ENCODE assay signal across 7 cellular contexts in genomic region chr20:4813076-4813838, GRCh38. TPM values are rescaled to one million over a fixed set of nuclear protein-coding genes. Genes with fewer than 3 reads are reported as not detected.
A peak's percentile ranks its signal among the peaks of the same experiment; 100 is the strongest.
DNase-seq lines count a peak whose midpoint lies in the region; ATAC-seq, FAIRE-seq and TF ChIP-seq lines count a peak whose summit lies in the region.

No MANE protein-coding gene starts in this region.

- no peaks in the 10 kb centered on the region for H3K9me2 ChIP-seq in Loucy (replicated peaks; ENCODE audit: low read depth, low read length)

- no peak for TF ChIP-seq CTCF in GM20000 (IDR thresholded peaks at IDR 0.05; ENCODE audit: extremely low read depth, missing control alignments)
- TF ChIP-seq CTCF in Loucy (conservative IDR thresholded peaks at IDR 0.05; ENCODE audit: low read length), result no peak
- no peak for TF ChIP-seq CTCF in bronchial epithelial cell (IDR thresholded peaks at IDR 0.05; ENCODE audit: insufficient read depth, low read length, severe bottlenecking)
- TF ChIP-seq CTCF in progenitor cell of endocrine pancreas (IDR thresholded peaks at IDR 0.05; ENCODE audit: unreplicated experiment), result no peak

- H3K27me3 ChIP-seq in Loucy (ENCODE audit: insufficient read depth, low read length, poor library complexity, severe bottlenecking), result no peaks in the 10 kb centered on the region
- peaks cover 7% of the 10 kb centered on the region for H3K27me3 ChIP-seq in bronchial epithelial cell (ENCODE audit: control insufficient read depth, insufficient read depth, low read length)

- peaks cover 69% of the 10 kb centered on the region for H3K4me1 ChIP-seq in Loucy (ENCODE audit: insufficient read depth, low read length, poor library complexity, severe bottlenecking)

- H3K36me3 ChIP-seq in Loucy (ENCODE audit: insufficient read depth, low read length) (no peaks in the 10 kb centered on the region), bronchial epithelial cell (ENCODE audit: control insufficient read depth, insufficient read depth, low read length) (no peaks in the 10 kb centered on the region)

- H3F3A ChIP-seq in Loucy (ENCODE audit: low read depth), result peaks cover 9% of the 10 kb centered on the region; the same call in 1 of the 2 replicates

- peak overlapping the region; percentile 89 for H3K4me2 ChIP-seq in Loucy (ENCODE audit: low read depth, low read length, poor library complexity, severe bottlenecking)

- H3K4me3 ChIP-seq in Loucy (ENCODE audit: low read length, poor library complexity, severe bottlenecking), result peak overlapping the region; percentile 76
- no peak overlapping the region for H3K4me3 ChIP-seq in bronchial epithelial cell (ENCODE audit: low read depth, low read length)

- no peak overlapping the region for H2AFZ ChIP-seq in Loucy (ENCODE audit: low read length)

- no peaks in the 10 kb centered on the region for H3K36me3 Mint-ChIP-seq in natural killer cell treated with Interleukin-12 subunit alpha and Interleukin-12 subunit beta and Interleukin-15 and Interleukin-18, amount 100 ng/mL, for 72 hours
- peaks cover 4% of the 10 kb centered on the region for H3K36me3 Mint-ChIP-seq in progenitor cell of endocrine pancreas (ENCODE audit: insufficient read depth)

- H3K9ac ChIP-seq in Loucy (ENCODE audit: low read depth, low read length, poor library complexity, severe bottlenecking), result peak overlapping the region; percentile 64

- no peaks in the 10 kb centered on the region for H3K27me3 Mint-ChIP-seq in natural killer cell treated with Interleukin-12 subunit alpha and Interleukin-12 subunit beta and Interleukin-15 and Interleukin-18, amount 100 ng/mL, for 72 hours
- no peaks in the 10 kb centered on the region for H3K27me3 Mint-ChIP-seq in progenitor cell of endocrine pancreas

- peaks cover 74% of the 10 kb centered on the region for H3K79me2 ChIP-seq in Loucy (ENCODE audit: insufficient read depth, low read length)

- no peaks in the 10 kb centered on the region for H4K20me1 ChIP-seq in Loucy (ENCODE audit: insufficient read depth, low read length, poor library complexity, severe bottlenecking)

- no peaks in the 10 kb centered on the region for H3K9me3 ChIP-seq in Loucy (ENCODE audit: insufficient read depth, low read depth, low read length)

- no peaks in the 10 kb centered on the region for H3K9me3 Mint-ChIP-seq in natural killer cell treated with Interleukin-12 subunit alpha and Interleukin-12 subunit beta and Interleukin-15 and Interleukin-18, amount 100 ng/mL, for 72 hours
- no peaks in the 10 kb centered on the region for H3K9me3 Mint-ChIP-seq in progenitor cell of endocrine pancreas (ENCODE audit: low read depth)

- peak; percentile 89 for FAIRE-seq in bronchial epithelial cell (lab: Jason Lieb, UNC)

- peak overlapping the region; percentile 94 for H3K4me3 Mint-ChIP-seq in natural killer cell treated with Interleukin-12 subunit alpha and Interleukin-12 subunit beta and Interleukin-15 and Interleukin-18, amount 100 ng/mL, for 72 hours
- H3K4me3 Mint-ChIP-seq in progenitor cell of endocrine pancreas (ENCODE audit: low read depth), result no peak overlapping the region

- H3K27ac Mint-ChIP-seq in natural killer cell treated with Interleukin-12 subunit alpha and Interleukin-12 subunit beta and Interleukin-15 and Interleukin-18, amount 100 ng/mL, for 72 hours, result peak overlapping the region; percentile 97 to 100
- no peak overlapping the region for H3K27ac Mint-ChIP-seq in progenitor cell of endocrine pancreas

- peaks cover 42 to 47% of the 10 kb centered on the region in 2 donors for H3K4me1 Mint-ChIP-seq in natural killer cell treated with Interleukin-12 subunit alpha and Interleukin-12 subunit beta and Interleukin-15 and Interleukin-18, amount 100 ng/mL, for 72 hours (ENCODE audit: low read depth in 2 of 2)
- H3K4me1 Mint-ChIP-seq in progenitor cell of endocrine pancreas (ENCODE audit: low read depth), result peaks cover 13% of the 10 kb centered on the region

- peak; percentile 66 for DNase-seq in GM20000 (ENCODE audit: low spot score)
- DNase-seq in bronchial epithelial cell (ENCODE audit: low read depth), result no peak
- no peak for DNase-seq in natural killer cell treated with Interleukin-12 subunit alpha and Interleukin-12 subunit beta and Interleukin-15 and Interleukin-18, amount 100 ng/mL, for 72 hours (ENCODE audit: low spot score)
- DNase-seq in progenitor cell of endocrine pancreas (ENCODE audit: low spot score, unreplicated experiment), result no peak
- DNase-seq in occipital lobe (lab: John Stamatoyannopoulos, UW), result no peak

- no peak for ATAC-seq in natural killer cell treated with Interleukin-12 subunit alpha and Interleukin-12 subunit beta and Interleukin-15 and Interleukin-18, amount 100 ng/mL, for 72 hours
- ATAC-seq in HG03565 (IDR thresholded peaks at IDR 0.05; ENCODE audit: unreplicated experiment), result no peak

RNA-seq across cellular contexts. Expression of gene RASSF2, which starts 10.2 kb away (rescaled TPM):
- total RNA-seq in bronchial epithelial cell (under 0.01 and 0.26 TPM in 2 replicates), progenitor cell of endocrine pancreas (8.0 and 9.3 TPM in 2 replicates), occipital lobe (299 TPM)
- 10 to 100 TPM; 12.5 to 31.7 TPM for total RNA-seq in natural killer cell treated with Interleukin-12 subunit alpha and Interleukin-12 subunit beta and Interleukin-15 and Interleukin-18, amount 100 ng/mL, for 72 hours
